ENCODE assay signal across 8 cellular contexts in genomic region chr3:115513411-115513800, GRCh38.
A peak's percentile ranks its signal among the peaks of the same experiment; 100 is the strongest.
DNase-seq lines count a peak whose midpoint lies in the region; ATAC-seq and TF ChIP-seq lines count a peak whose summit lies in the region.

No MANE protein-coding gene starts in this region.

- H3K4me1 ChIP-seq in HUES64 (ENCODE audit: insufficient read depth, low read length) (peaks cover 31% of the 10 kb centered on the region), muscle layer of colon (ENCODE audit: insufficient read depth, low read length) (no peaks in the 10 kb centered on the region)

- H3K27me3 ChIP-seq in HUES64 (ENCODE audit: insufficient read depth, low read length) (no peaks in the 10 kb centered on the region), muscle layer of colon (ENCODE audit: control insufficient read depth in 1 of 2, insufficient read depth in 2 of 2, low read length in 2 of 2) (no peaks in the 10 kb centered on the region)

- no peaks in the 10 kb centered on the region for H3K36me3 ChIP-seq in HUES64 (ENCODE audit: insufficient read depth, low read length)
- H3K36me3 ChIP-seq in muscle layer of colon (ENCODE audit: insufficient read depth, low read length), result no peaks in the 10 kb centered on the region

- H3K27ac ChIP-seq in HUES64 (ENCODE audit: low read depth, low read length), result peak overlapping the region; percentile 89; the same call in 1 of the 2 replicates
- no peak overlapping the region for H3K27ac ChIP-seq in muscle layer of colon (ENCODE audit: low read depth, low read length)

- H3K9me3 ChIP-seq in HUES64 (ENCODE audit: insufficient read depth, low read depth, low read length) (no peaks in the 10 kb centered on the region), muscle layer of colon (ENCODE audit: low read length) (no peaks in the 10 kb centered on the region)

- peak overlapping the region; percentile 82; the same call in 1 of the 2 replicates for H3K9ac ChIP-seq in HUES64 (ENCODE audit: low read depth, low read length)
- H3K9ac ChIP-seq in muscle layer of colon (ENCODE audit: low read length), result no peak overlapping the region

- TF ChIP-seq CTCF in AG10803 (conservative IDR thresholded peaks at IDR 0.05; ENCODE audit: low read length), result no peak

- DNase-seq in AG10803 (ENCODE audit: low read depth) (no peak), HK-2 (ENCODE audit: unreplicated experiment) (no peak), DMS114 treated with DMSO at 0.1 percent for 48 hours (lab: John Stamatoyannopoulos, UW; ENCODE audit: unreplicated experiment) (no peak)
- peak; percentile 52 for DNase-seq in central memory CD4-positive, alpha-beta T cell

- 78% methylated on average over 5 of the region's 5 CpGs for WGBS in HUES64

- ATAC-seq in GM19035 (IDR thresholded peaks at IDR 0.05; ENCODE audit: unreplicated experiment) (no peak), HG02852 (IDR thresholded peaks at IDR 0.05; ENCODE audit: unreplicated experiment) (no peak)

- H3K4me3 ChIP-seq in AG10803 (ENCODE audit: low read length) (peak overlapping the region; percentile 58), HUES64 (ENCODE audit: low read length) (peak overlapping the region; percentile 66), muscle layer of colon (ENCODE audit: low read depth in 1 of 2, low read length in 2 of 2) (peak overlapping the region; percentile 57 to 68)
